8 cellular contexts compared by ENCODE assay signal in the genomic region with DNA sequence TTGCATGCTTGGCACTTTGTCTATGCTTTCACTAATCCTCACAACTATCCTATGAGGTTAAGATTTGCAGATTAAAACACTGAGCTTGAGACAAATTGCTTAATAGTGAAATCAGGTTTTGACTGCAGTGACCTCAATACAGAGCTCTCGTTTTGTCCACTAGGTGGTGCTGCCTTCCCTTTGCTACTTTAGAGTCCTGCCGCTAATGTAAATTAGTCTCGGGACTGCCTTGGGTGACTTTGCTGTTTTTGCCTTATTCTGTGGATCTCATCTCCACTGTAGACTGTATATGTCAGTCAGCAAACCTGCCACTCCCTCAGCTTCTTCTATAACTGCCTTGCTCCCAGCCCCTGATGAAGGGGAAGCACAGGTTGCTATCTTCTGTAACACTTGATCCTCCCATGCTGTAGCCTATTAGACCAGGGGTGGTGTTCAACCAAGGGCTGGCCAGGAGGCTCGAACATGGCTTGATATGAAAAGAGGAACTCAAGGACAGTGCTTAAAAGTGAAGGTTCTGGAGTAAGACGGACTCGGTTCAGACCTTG. TPM values are rescaled to one million over a fixed set of nuclear protein-coding genes. Genes with fewer than 3 reads are reported as not detected.
A peak's percentile ranks its signal among the peaks of the same experiment; 100 is the strongest.
DNase-seq lines count a peak whose midpoint lies in the region; ATAC-seq lines count a peak whose summit lies in the region.

No MANE protein-coding gene starts in this region.

- no peaks in the 10 kb centered on the region for H3K79me2 ChIP-seq in GM23248 (ENCODE audit: insufficient read depth)

- 16 to 21% methylated on average over 6 of the region's 6 CpGs for WGBS in GM23248 (ENCODE audit: low coverage in 1 of 2, low lambda C conversion rate in 2 of 2, missing lambda C conversion rate in 2 of 2), 2 experiments

- H3K9ac ChIP-seq in GM23248 = no peak overlapping the region

- in situ Hi-C loops in GM23248 (cut with MboI) = no loop called here

- DNase-seq in GM04504 (ENCODE audit: low read depth) = peak; percentile 45
- DNase-seq in GM23248 = peak; percentile 79
- DNase-seq in KG1 (lab: John Stamatoyannopoulos, UW) = peak; percentile 5
- peak; percentile 78 to 81 for DNase-seq in SHP77 (lab: John Stamatoyannopoulos, UW)
- DNase-seq in activated naive CD8-positive, alpha-beta T cell treated with anti-CD3 and anti-CD28 coated beads, Interleukin-2, amount 10 ng/mL, durations not matched to agents 7 days and 5 days = peak; percentile 33
- peak; percentile 62 for DNase-seq in left cardiac atrium
- DNase-seq in putamen (ENCODE audit: low spot score) = peak; percentile 86
- no peak for DNase-seq in cortex of kidney (lab: John Stamatoyannopoulos, UW)

- H4K20me1 ChIP-seq in GM23248 (ENCODE audit: insufficient read depth) = no peaks in the 10 kb centered on the region

- no peaks in the 10 kb centered on the region for H3F3A ChIP-seq in GM23248 (ENCODE audit: insufficient read depth)

- no peaks in the 10 kb centered on the region for H3K36me3 Mint-ChIP-seq in activated naive CD8-positive, alpha-beta T cell treated with anti-CD3 and anti-CD28 coated beads, Interleukin-2, amount 10 ng/mL, durations not matched to agents 7 days and 5 days

- H3K27ac Mint-ChIP-seq in activated naive CD8-positive, alpha-beta T cell treated with anti-CD3 and anti-CD28 coated beads, Interleukin-2, amount 10 ng/mL, durations not matched to agents 7 days and 5 days = no peak overlapping the region

- no peaks in the 10 kb centered on the region for H3K9me3 Mint-ChIP-seq in activated naive CD8-positive, alpha-beta T cell treated with anti-CD3 and anti-CD28 coated beads, Interleukin-2, amount 10 ng/mL, durations not matched to agents 7 days and 5 days

- no peaks in the 10 kb centered on the region for H3K4me1 ChIP-seq in GM23248 (ENCODE audit: insufficient read depth)

- H3K27me3 ChIP-seq in GM23248 (replicated peaks; ENCODE audit: insufficient read depth) = peaks cover 4% of the 10 kb centered on the region; the same call in 1 of the 2 replicates

- H3K36me3 ChIP-seq in GM23248 (ENCODE audit: low read depth) = no peaks in the 10 kb centered on the region

- 0 out of 2 replicates have a peak overlapping the region, but pooled peaks have one; percentile 64 for H2AFZ ChIP-seq in GM23248

- POLR2A ChIA-PET in activated naive CD8-positive, alpha-beta T cell treated with anti-CD3 and anti-CD28 coated beads, Interleukin-2, amount 10 ng/mL, durations not matched to agents 7 days and 5 days (lab: Charles Lee) = interaction anchor here (1.7 kb wide), 1 partner anchor 11 kb away, joined by 6 read pairs; no protein-coding TSS in a partner anchor

- peaks cover 3% of the 10 kb centered on the region for H3K4me1 Mint-ChIP-seq in activated naive CD8-positive, alpha-beta T cell treated with anti-CD3 and anti-CD28 coated beads, Interleukin-2, amount 10 ng/mL, durations not matched to agents 7 days and 5 days

- H3K27ac ChIP-seq in GM23248 = no peak overlapping the region

- H3K4me3 Mint-ChIP-seq in activated naive CD8-positive, alpha-beta T cell treated with anti-CD3 and anti-CD28 coated beads, Interleukin-2, amount 10 ng/mL, durations not matched to agents 7 days and 5 days = no peak overlapping the region

- H3K27me3 Mint-ChIP-seq in activated naive CD8-positive, alpha-beta T cell treated with anti-CD3 and anti-CD28 coated beads, Interleukin-2, amount 10 ng/mL, durations not matched to agents 7 days and 5 days = peaks cover 26% of the 10 kb centered on the region

- H3K4me2 ChIP-seq in GM23248 (ENCODE audit: unreplicated experiment) = no peak overlapping the region

- no peaks in the 10 kb centered on the region for H3K9me3 ChIP-seq in GM23248 (ENCODE audit: low read depth)

- intact Hi-C loops in left cardiac atrium (cut with DNase I) = loop anchor here in 1 of 2 donors (5.0 kb wide), 1 partner anchor 176 kb away; no protein-coding TSS in a partner anchor

- H3K4me3 ChIP-seq in GM23248 = no peak overlapping the region

- no peaks in the 10 kb centered on the region for H3K9me2 ChIP-seq in GM23248 (ENCODE audit: insufficient read depth)

- peak; percentile 82 for ATAC-seq in activated naive CD8-positive, alpha-beta T cell treated with anti-CD3 and anti-CD28 coated beads, Interleukin-2, amount 10 ng/mL, durations not matched to agents 7 days and 5 days (ENCODE audit: low read depth)
- ATAC-seq in left cardiac atrium = peak; percentile 88 to 91

RNA-seq across cellular contexts. Expression of a gene that starts 26.0 kb away (rescaled TPM):
- not detected in 2 replicates for total RNA-seq in GM23248 (2014; rRNA removed; shearing (Covaris generic))
- polyA plus RNA-seq in GM23248 (2016; fragmentation: Nextera tagmentation; extraction: Ambion mirVana) = not detected in 2 replicates
- total RNA-seq in activated naive CD8-positive, alpha-beta T cell treated with anti-CD3 and anti-CD28 coated beads, Interleukin-2, amount 10 ng/mL, durations not matched to agents 7 days and 5 days = not detected
- total RNA-seq in left cardiac atrium = 1 to 10 TPM in 1 of 2 donors, under 1 TPM in 1; 0.71 to 3.5 TPM
